20 cellular contexts compared by ENCODE assay signal in genomic region chr5:58392491-58392890, GRCh38.
DNase-seq lines count a peak whose midpoint lies in the region; TF ChIP-seq lines count a peak whose summit lies in the region.
"Had no signal": no experiment of that assay in that cellular context is flagged by ENCODE, and none has a peak within 500 bp of the region (broad histone marks: within the 10 kb centered on the region; RNA-seq: fewer than 3 reads in every experiment).

No MANE protein-coding gene starts in this region.

- BruUV-seq in MCF 10A (replicated peaks; lab: Mats Ljungman, UMichigan) (no TSS peak), mammary epithelial cell (replicated peaks; lab: Mats Ljungman, UMichigan) (no TSS peak)

- CTCF ChIA-PET in MCF 10A (lab: Yijun Ruan, JAX) = interaction anchor here (0.8 kb wide), 1 partner anchor 43 kb away, joined by 4 read pairs; no protein-coding TSS in a partner anchor
- CTCF ChIA-PET in mammary epithelial cell (lab: Charles Lee; ENCODE audit: low non-redundant PET) = interaction anchor here (0.5 kb wide), 1 partner anchor 739 kb away, joined by 3 read pairs; no protein-coding TSS in a partner anchor

- TF ChIP-seq CTCF in MCF 10A (IDR thresholded peaks at IDR 0.05; ENCODE audit: unreplicated experiment) = no peak
- no peak for TF ChIP-seq CTCF in mammary epithelial cell (conservative IDR thresholded peaks at IDR 0.05 in 1 of 2, IDR thresholded peaks at IDR 0.05 in 1 of 2; ENCODE audit: extremely low read depth in 1 of 2, insufficient read depth in 1 of 2, low read depth in 1 of 2, low read length in 2 of 2)

- in situ Hi-C loops in mammary epithelial cell (cut with MboI; ENCODE audit: low sequenced_read_pairs in 2 of 2) = no loop called here

- no peak overlapping the region for H3K4me2 ChIP-seq in mammary epithelial cell (ENCODE audit: insufficient read depth, low read depth, low read length)
- H3K4me2 ChIP-seq: BLaER1, GM23338 had no signal

- H3K36me3 ChIP-seq in mammary epithelial cell (ENCODE audit: insufficient read depth, low read length) = no peaks in the 10 kb centered on the region
- H3K36me3 ChIP-seq in neuron (ENCODE audit: insufficient read depth, low read length) = no peaks in the 10 kb centered on the region
- no peaks in the 10 kb centered on the region for H3K36me3 ChIP-seq in MG63
- H3K36me3 ChIP-seq: BLaER1, HAP-1 had no signal

- H3K27ac ChIP-seq in mammary epithelial cell (ENCODE audit: insufficient read depth, low read depth, low read length) = no peak overlapping the region
- H3K27ac ChIP-seq: 22Rv1, BLaER1, C4-2B had no signal

- dilution Hi-C loops in mammary epithelial cell (cut with HindIII; ENCODE audit: low sequenced_read_pairs) = no loop called here

- H2AFZ ChIP-seq in mammary epithelial cell (ENCODE audit: low read depth, low read length) = no peak overlapping the region
- H2AFZ ChIP-seq in neuron (ENCODE audit: low read depth, low read length) = peak overlapping the region; percentile 83

- POLR2A ChIA-PET in MCF 10A (lab: Yijun Ruan, JAX) = interaction anchor here (0.7 to 1.0 kb wide), 2 partner anchors 11 to 55 kb away, joined by 3 read pairs; no protein-coding TSS in a partner anchor

- no peaks in the 10 kb centered on the region for H3K79me2 ChIP-seq in mammary epithelial cell (ENCODE audit: insufficient read depth, low read length)

- DNase-seq in MCF 10A (ENCODE audit: unreplicated experiment) (no peak), mammary epithelial cell (no peak), retina (peak; percentile 66), MG63 (no peak), DMS79 treated with DMSO at 0.1 percent for 48 hours (lab: John Stamatoyannopoulos, UW) (no peak)
- DNase-seq: Caco-2; CD4-positive, CD25-positive, alpha-beta regulatory T cell; CD8-positive, alpha-beta T cell; DMS153; EL; GDM1; HFFc6 had no signal

- no peaks in the 10 kb centered on the region for H3K27me3 Mint-ChIP-seq in MCF 10A (ENCODE audit: insufficient read depth, unreplicated experiment)

- WGBS in mammary epithelial cell (ENCODE audit: low coverage, missing lambda C conversion rate) = 94% methylated on average over 4 of the region's 4 CpGs

- no peaks in the 10 kb centered on the region for H3K36me3 Mint-ChIP-seq in MCF 10A (ENCODE audit: insufficient read depth, unreplicated experiment)
- H3K36me3 Mint-ChIP-seq: CD4-positive, CD25-positive, alpha-beta regulatory T cell; CD8-positive, alpha-beta T cell had no signal

- peaks cover 3% of the 10 kb centered on the region for H3K4me1 ChIP-seq in mammary epithelial cell (ENCODE audit: insufficient read depth, low read length)
- H3K4me1 ChIP-seq in neuron (ENCODE audit: insufficient read depth, low read length) = peaks cover 3% of the 10 kb centered on the region
- H3K4me1 ChIP-seq: HAP-1 had no signal

- H3K9me3 ChIP-seq in mammary epithelial cell (replicated peaks; ENCODE audit: insufficient read depth, low read length) (no peaks in the 10 kb centered on the region), neuron (ENCODE audit: low read length) (peaks cover 2% of the 10 kb centered on the region), MG63 (no peaks in the 10 kb centered on the region)
- H3K9me3 ChIP-seq: BLaER1, Caco-2, HAP-1 had no signal

- H3K9me3 Mint-ChIP-seq in MCF 10A (ENCODE audit: unreplicated experiment) = no peaks in the 10 kb centered on the region
- H3K9me3 Mint-ChIP-seq: CD8-positive, alpha-beta T cell; GM23338; HFFc6 had no signal

- H3K27ac Mint-ChIP-seq in MCF 10A (ENCODE audit: low read depth, unreplicated experiment) = peak overlapping the region; percentile 14
- H3K27ac Mint-ChIP-seq: B cell; CD4-positive, CD25-positive, alpha-beta regulatory T cell; CD8-positive, alpha-beta T cell; GM23338; HFFc6 had no signal

- H3K27me3 ChIP-seq in mammary epithelial cell (ENCODE audit: insufficient read depth, low read length) (no peaks in the 10 kb centered on the region), neuron (ENCODE audit: insufficient read depth, low read length) (no peaks in the 10 kb centered on the region), MG63 (no peaks in the 10 kb centered on the region)
- H3K27me3 ChIP-seq: BLaER1 had no signal

- H3K4me3 Mint-ChIP-seq in MCF 10A (ENCODE audit: unreplicated experiment) = no peak overlapping the region
- H3K4me3 Mint-ChIP-seq: B cell; CD4-positive, CD25-positive, alpha-beta regulatory T cell; CD8-positive, alpha-beta T cell; GM23338; HFFc6 had no signal

- no peaks in the 10 kb centered on the region for H4K20me1 ChIP-seq in mammary epithelial cell (ENCODE audit: insufficient read depth, low read length)
- H4K20me1 ChIP-seq: BLaER1 had no signal

- intact Hi-C loops in MCF 10A (cut with micrococcal nuclease) (no loop called here), mammary epithelial cell (cut with micrococcal nuclease) (no loop called here)

- H3K9ac ChIP-seq in mammary epithelial cell (ENCODE audit: insufficient read depth, low read length) = no peak overlapping the region
- H3K9ac ChIP-seq: BLaER1 had no signal

- peaks cover 4% of the 10 kb centered on the region for H3K4me1 Mint-ChIP-seq in MCF 10A (ENCODE audit: insufficient read depth, unreplicated experiment)
- H3K4me1 Mint-ChIP-seq: B cell; CD4-positive, CD25-positive, alpha-beta regulatory T cell had no signal

- no peak overlapping the region for H3K4me3 ChIP-seq in mammary epithelial cell (replicated peaks in 1 of 3; ENCODE audit: insufficient read depth in 1 of 3, low read depth in 2 of 3, low read length in 3 of 3)
- no peak overlapping the region for H3K4me3 ChIP-seq in neuron (ENCODE audit: low read length)
- no peak overlapping the region for H3K4me3 ChIP-seq in MG63
- H3K4me3 ChIP-seq: BLaER1, GM12878, GM23338, HAP-1 had no signal
